In the genomic region with DNA sequence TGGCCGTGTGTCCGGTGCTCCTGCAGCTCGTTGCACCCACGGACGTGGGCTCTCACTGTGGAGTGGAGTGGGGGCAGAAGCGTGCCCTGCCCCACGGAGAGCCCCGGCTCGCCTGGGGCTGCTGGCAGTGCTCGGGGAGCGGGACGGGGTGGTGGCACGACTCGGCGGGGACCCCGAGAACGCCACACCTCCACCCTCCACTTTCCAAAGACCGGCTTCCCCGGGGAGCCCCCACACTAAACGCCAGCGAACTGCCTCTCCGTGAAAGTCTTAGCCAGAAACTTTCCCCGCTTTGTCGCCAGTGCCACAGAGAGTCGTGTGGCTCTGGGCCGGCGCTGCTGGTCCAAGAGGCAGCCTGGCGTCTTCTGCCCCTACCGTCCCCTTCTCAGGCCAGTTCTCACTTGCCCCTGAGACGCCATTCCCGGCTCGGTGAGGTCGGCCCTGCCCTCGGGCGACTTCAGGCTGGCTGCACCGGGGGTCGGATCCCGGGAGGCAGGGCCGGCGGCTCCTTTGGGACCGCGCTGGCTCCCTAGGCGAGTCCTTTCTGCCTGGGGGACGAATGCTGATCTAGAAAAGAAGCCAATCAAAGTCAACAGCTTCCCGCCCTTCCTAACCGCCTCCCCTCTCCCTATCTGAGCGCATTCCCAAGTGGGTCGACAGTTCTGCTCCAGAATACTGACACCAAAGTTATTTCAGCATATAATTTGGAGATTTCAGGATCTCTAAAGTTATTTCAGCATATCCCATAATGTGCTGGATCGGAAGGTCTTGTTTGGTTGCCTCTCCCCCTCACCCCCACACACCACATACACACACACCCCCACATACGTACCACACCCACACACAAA, we compare ENCODE assay signal across 8 cellular contexts. TPM values are rescaled to one million over a fixed set of nuclear protein-coding genes. Genes with fewer than 3 reads are reported as not detected.
DNase-seq lines count a peak whose midpoint lies in the region; ATAC-seq and TF ChIP-seq lines count a peak whose summit lies in the region.

No MANE protein-coding gene starts in this region.

- intact Hi-C loops in psoas muscle (cut with DNase I), result no loop called here

- H3K27ac ChIP-seq in psoas muscle, result peak overlapping the region; percentile 95

- peak overlapping the region; percentile 96 for H3K4me3 ChIP-seq in psoas muscle

- TF ChIP-seq CTCF in psoas muscle (IDR thresholded peaks at IDR 0.05), result no peak

- ATAC-seq in GM21360 (IDR thresholded peaks at IDR 0.05; ENCODE audit: unreplicated experiment), result peak; percentile 36
- ATAC-seq in psoas muscle, result peak; percentile 64 to 79 (median 68)

- peaks cover 28% of the 10 kb centered on the region for H3K4me1 ChIP-seq in psoas muscle

- WGBS in psoas muscle, 3 donors, result 0 to 1% (median 0%) methylated on average over 44 to 50 of the region's 50 CpGs

- no peaks in the 10 kb centered on the region for H3K9me3 ChIP-seq in psoas muscle

- H3K36me3 ChIP-seq in psoas muscle (ENCODE audit: insufficient read depth in 1 of 2, low read depth in 1 of 2), result no peaks in the 10 kb centered on the region

- H3K27me3 ChIP-seq in psoas muscle (ENCODE audit: insufficient read depth in 3 of 3, low read length in 2 of 3), result no peaks in the 10 kb centered on the region

- DNase-seq in DMS153 treated with DMSO at 0.1 percent for 48 hours (lab: John Stamatoyannopoulos, UW; ENCODE audit: unreplicated experiment) (peak; percentile 28), HK-2 (ENCODE audit: unreplicated experiment) (peak; percentile 50), SHP77 treated with DMSO at 0.1 percent for 48 hours (lab: John Stamatoyannopoulos, UW) (peak; percentile 10), anterior cingulate cortex (lab: John Stamatoyannopoulos, UW) (peak in 41 of 58 donors; percentile 14 to 82 (median 60)), hepatic stellate cell (ENCODE audit: low spot score) (peak; percentile 42), psoas muscle (peak; percentile 26 to 66), cortex of kidney (lab: John Stamatoyannopoulos, UW) (no peak)

RNA-seq across cellular contexts. Expression of a gene that starts 2.6 kb away (rescaled TPM):
- 1 to 10 TPM in 2 of 4 donors, under 1 TPM in 2; 0.65 to 3.2 (median 1.3) TPM for total RNA-seq in psoas muscle
- polyA plus RNA-seq in psoas muscle, result 1 to 10 TPM in 2 of 3 donors, under 1 TPM in 1; 0.53 to 6.8 (median 5.5) TPM
